Comparison of ENCODE assay signal across 1 cellular context in genomic region chr1:223776075-223776814, GRCh38.
TF ChIP-seq lines count a peak whose summit lies in the region.

No MANE protein-coding gene starts in this region.

TF ChIP-seq in K562, 482 proteins besides CTCF, POLR2A, EP300 and RAD21 (continued from another document and continues in another):
- TF ChIP-seq MGA (IDR thresholded peaks at IDR 0.05) (peak; percentile 53), CCAR2 (IDR thresholded peaks at IDR 0.05; ENCODE audit: low read depth, low read length) (no peak), ESRRA (IDR thresholded peaks at IDR 0.05; ENCODE audit: borderline replicate concordance, low read depth) (peak; percentile 89), ARID1B (IDR thresholded peaks at IDR 0.05) (peak; percentile 88), NFE2L1 (tag; IDR thresholded peaks at IDR 0.05; ENCODE audit: borderline replicate concordance, low read depth) (no peak), BRD4 (IDR thresholded peaks at IDR 0.05) (no peak), ARID2 (IDR thresholded peaks at IDR 0.05) (0 out of 2 replicates have a peak, but pooled peaks have one; percentile 29), HNRNPL (IDR thresholded peaks at IDR 0.05; ENCODE audit: low read depth, low read length) (no peak), RBM15 (IDR thresholded peaks at IDR 0.05; ENCODE audit: insufficient read depth, low read length) (no peak), ZNF699 (CRISPR knock-in tag; IDR thresholded peaks at IDR 0.05; ENCODE audit: insufficient replicate concordance) (no peak), YY1 (IDR thresholded peaks at IDR 0.05; ENCODE audit: borderline replicate concordance in 1 of 3, control insufficient read depth in 1 of 3, extremely low read depth in 1 of 3, insufficient read depth in 3 of 3, insufficient read length in 1 of 3, insufficient replicate concordance in 2 of 3, low read depth in 1 of 3, low read length in 2 of 3) (peak in 1 of 3 experiments; percentile 41), SRSF3 (IDR thresholded peaks at IDR 0.05; ENCODE audit: insufficient read depth, low read length) (no peak), RUNX1 (IDR thresholded peaks at IDR 0.05; ENCODE audit: low read depth) (no peak), POLR2B (IDR thresholded peaks at IDR 0.05; ENCODE audit: low read depth, partially characterized antibody) (peak; percentile 75), USF2 (CRISPR knock-in tag; IDR thresholded peaks at IDR 0.05) (no peak), E2F4 (CRISPR knock-in tag; IDR thresholded peaks at IDR 0.05; ENCODE audit: low read depth) (no peak), MCM7 (IDR thresholded peaks at IDR 0.05) (no peak), ELF1 (tag; IDR thresholded peaks at IDR 0.05) (peak; percentile 53; the same call in 1 of the 2 replicates), FIP1L1 (IDR thresholded peaks at IDR 0.05; ENCODE audit: low read depth, low read length, poor library complexity, severe bottlenecking) (no peak), KDM1A (IDR thresholded peaks at IDR 0.05) (no peak), MYBL2 (IDR thresholded peaks at IDR 0.05; ENCODE audit: low read depth) (no peak), MYBL2 (CRISPR knock-in tag; IDR thresholded peaks at IDR 0.05; ENCODE audit: borderline replicate concordance) (no peak), AFF1 (IDR thresholded peaks at IDR 0.05; ENCODE audit: low read depth in 1 of 2, partially characterized antibody in 2 of 2) (peak in 1 of 2 experiments; percentile 45), PTBP1 (IDR thresholded peaks at IDR 0.05; ENCODE audit: low read depth, low read length) (no peak), IFI16 (CRISPR knock-in tag; IDR thresholded peaks at IDR 0.05) (no peak), DNMT1 (IDR thresholded peaks at IDR 0.05) (no peak), BRD9 (IDR thresholded peaks at IDR 0.05; ENCODE audit: low read depth, partially characterized antibody) (peak; percentile 57), ELK3 (CRISPR knock-in tag; IDR thresholded peaks at IDR 0.05) (no peak), GABPA (tag; conservative IDR thresholded peaks at IDR 0.05; ENCODE audit: low read depth) (no peak; the same call in 1 of the 2 replicates), C11orf30 (IDR thresholded peaks at IDR 0.05; ENCODE audit: low read depth) (peak; percentile 77)
